1 cellular context compared by ENCODE assay signal in the genomic region with DNA sequence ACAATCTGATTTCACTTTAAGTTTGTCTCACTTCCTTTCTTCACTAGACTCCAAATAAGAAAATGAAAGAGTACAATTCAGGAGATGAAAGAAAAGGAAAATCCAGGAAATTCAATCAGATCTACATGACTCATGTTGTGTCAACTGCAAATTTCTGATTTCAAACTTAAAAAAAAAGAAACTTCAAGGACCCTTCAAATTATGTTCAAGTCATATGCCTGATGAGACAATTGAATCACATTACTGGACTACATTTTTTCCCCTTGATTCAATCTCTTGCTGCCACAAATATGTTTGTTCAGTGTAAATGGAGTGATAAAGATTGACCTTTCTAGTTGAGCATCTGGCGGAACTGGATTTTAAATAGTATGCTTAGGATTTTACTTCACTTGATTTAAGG.
TF ChIP-seq lines count a peak whose summit lies in the region.

No MANE protein-coding gene starts in this region.

TF ChIP-seq in HCT116, 20 proteins besides CTCF, POLR2A, EP300 and RAD21 (continued from another document):
- TF ChIP-seq, protein P1, sequence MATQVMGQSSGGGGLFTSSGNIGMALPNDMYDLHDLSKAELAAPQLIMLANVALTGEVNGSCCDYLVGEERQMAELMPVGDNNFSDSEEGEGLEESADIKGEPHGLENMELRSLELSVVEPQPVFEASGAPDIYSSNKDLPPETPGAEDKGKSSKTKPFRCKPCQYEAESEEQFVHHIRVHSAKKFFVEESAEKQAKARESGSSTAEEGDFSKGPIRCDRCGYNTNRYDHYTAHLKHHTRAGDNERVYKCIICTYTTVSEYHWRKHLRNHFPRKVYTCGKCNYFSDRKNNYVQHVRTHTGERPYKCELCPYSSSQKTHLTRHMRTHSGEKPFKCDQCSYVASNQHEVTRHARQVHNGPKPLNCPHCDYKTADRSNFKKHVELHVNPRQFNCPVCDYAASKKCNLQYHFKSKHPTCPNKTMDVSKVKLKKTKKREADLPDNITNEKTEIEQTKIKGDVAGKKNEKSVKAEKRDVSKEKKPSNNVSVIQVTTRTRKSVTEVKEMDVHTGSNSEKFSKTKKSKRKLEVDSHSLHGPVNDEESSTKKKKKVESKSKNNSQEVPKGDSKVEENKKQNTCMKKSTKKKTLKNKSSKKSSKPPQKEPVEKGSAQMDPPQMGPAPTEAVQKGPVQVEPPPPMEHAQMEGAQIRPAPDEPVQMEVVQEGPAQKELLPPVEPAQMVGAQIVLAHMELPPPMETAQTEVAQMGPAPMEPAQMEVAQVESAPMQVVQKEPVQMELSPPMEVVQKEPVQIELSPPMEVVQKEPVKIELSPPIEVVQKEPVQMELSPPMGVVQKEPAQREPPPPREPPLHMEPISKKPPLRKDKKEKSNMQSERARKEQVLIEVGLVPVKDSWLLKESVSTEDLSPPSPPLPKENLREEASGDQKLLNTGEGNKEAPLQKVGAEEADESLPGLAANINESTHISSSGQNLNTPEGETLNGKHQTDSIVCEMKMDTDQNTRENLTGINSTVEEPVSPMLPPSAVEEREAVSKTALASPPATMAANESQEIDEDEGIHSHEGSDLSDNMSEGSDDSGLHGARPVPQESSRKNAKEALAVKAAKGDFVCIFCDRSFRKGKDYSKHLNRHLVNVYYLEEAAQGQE (IDR thresholded peaks at IDR 0.05; ENCODE audit: low read depth): no peak
- TF ChIP-seq EZH2 (IDR thresholded peaks at IDR 0.05) (no peak), CBX3 (IDR thresholded peaks at IDR 0.05; ENCODE audit: low read depth) (peak; percentile 64), SRF (IDR thresholded peaks at IDR 0.05; ENCODE audit: low read depth) (peak; percentile 81; the same call in 1 of the 2 replicates), SP1 (IDR thresholded peaks at IDR 0.05; ENCODE audit: low read depth) (peak; percentile 97)
- TF ChIP-seq, protein P2, sequence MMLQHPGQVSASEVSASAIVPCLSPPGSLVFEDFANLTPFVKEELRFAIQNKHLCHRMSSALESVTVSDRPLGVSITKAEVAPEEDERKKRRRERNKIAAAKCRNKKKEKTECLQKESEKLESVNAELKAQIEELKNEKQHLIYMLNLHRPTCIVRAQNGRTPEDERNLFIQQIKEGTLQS (IDR thresholded peaks at IDR 0.05): peak; percentile 63; the same call in 1 of the 2 replicates
- TF ChIP-seq, protein P3, sequence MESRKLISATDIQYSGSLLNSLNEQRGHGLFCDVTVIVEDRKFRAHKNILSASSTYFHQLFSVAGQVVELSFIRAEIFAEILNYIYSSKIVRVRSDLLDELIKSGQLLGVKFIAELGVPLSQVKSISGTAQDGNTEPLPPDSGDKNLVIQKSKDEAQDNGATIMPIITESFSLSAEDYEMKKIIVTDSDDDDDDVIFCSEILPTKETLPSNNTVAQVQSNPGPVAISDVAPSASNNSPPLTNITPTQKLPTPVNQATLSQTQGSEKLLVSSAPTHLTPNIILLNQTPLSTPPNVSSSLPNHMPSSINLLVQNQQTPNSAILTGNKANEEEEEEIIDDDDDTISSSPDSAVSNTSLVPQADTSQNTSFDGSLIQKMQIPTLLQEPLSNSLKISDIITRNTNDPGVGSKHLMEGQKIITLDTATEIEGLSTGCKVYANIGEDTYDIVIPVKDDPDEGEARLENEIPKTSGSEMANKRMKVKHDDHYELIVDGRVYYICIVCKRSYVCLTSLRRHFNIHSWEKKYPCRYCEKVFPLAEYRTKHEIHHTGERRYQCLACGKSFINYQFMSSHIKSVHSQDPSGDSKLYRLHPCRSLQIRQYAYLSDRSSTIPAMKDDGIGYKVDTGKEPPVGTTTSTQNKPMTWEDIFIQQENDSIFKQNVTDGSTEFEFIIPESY (IDR thresholded peaks at IDR 0.05; ENCODE audit: extremely low read depth, insufficient replicate concordance, low read length): peak; percentile 52
- TF ChIP-seq, protein P4, sequence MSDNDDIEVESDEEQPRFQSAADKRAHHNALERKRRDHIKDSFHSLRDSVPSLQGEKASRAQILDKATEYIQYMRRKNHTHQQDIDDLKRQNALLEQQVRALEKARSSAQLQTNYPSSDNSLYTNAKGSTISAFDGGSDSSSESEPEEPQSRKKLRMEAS (IDR thresholded peaks at IDR 0.05): peak; percentile 70; the same call in 1 of the 2 replicates
